In genomic region chr9:76562511-76562911, GRCh38 we compare ENCODE assay signal across 8 cellular contexts.
DNase-seq lines count a peak whose midpoint lies in the region; ATAC-seq and TF ChIP-seq lines count a peak whose summit lies in the region.

No MANE protein-coding gene starts in this region.

- no peak for TF ChIP-seq CTCF in GM12864 (IDR thresholded peaks at IDR 0.05; ENCODE audit: low read depth, low read length, missing control alignments)
- no peak for TF ChIP-seq CTCF in MM.1S (IDR thresholded peaks at IDR 0.05; ENCODE audit: low read length)

- no peaks in the 10 kb centered on the region for H3K27me3 ChIP-seq in MM.1S (replicated peaks; ENCODE audit: insufficient read depth, low read length)

- H3K9ac ChIP-seq in MM.1S (ENCODE audit: low read length), result no peak overlapping the region

- H3K4me1 ChIP-seq in MM.1S (ENCODE audit: low read length), result no peaks in the 10 kb centered on the region

- no peak overlapping the region for H2AFZ ChIP-seq in MM.1S (ENCODE audit: low read length)

- peak; percentile 38 for DNase-seq in GM12864 (ENCODE audit: low read depth)
- DNase-seq in MM.1S, result peak; percentile 40
- DNase-seq in fibroblast of peridontal ligament (ENCODE audit: extremely low read depth), result peak; percentile 81
- no peak for DNase-seq in GM19240 (ENCODE audit: insufficient read length, low spot score)
- DNase-seq in mesenteric fat pad (ENCODE audit: low spot score), result no peak
- no peak for DNase-seq in GDM1 (lab: John Stamatoyannopoulos, UW)
- no peak for DNase-seq in NCI-H2171 (lab: John Stamatoyannopoulos, UW)

- H3K4me3 ChIP-seq in GM12864 (ENCODE audit: low read depth, low read length), result no peak overlapping the region
- H3K4me3 ChIP-seq in MM.1S (ENCODE audit: low read length), result no peak overlapping the region

- peak overlapping the region; percentile 37 for H3K4me2 ChIP-seq in MM.1S (ENCODE audit: low read depth, low read length)

- H3K9me3 ChIP-seq in MM.1S (replicated peaks; ENCODE audit: insufficient read depth, low read length), result no peaks in the 10 kb centered on the region

- no peaks in the 10 kb centered on the region for H3K9me2 ChIP-seq in MM.1S (replicated peaks; ENCODE audit: insufficient read depth, low read length)

- no peaks in the 10 kb centered on the region for H3K36me3 ChIP-seq in MM.1S (replicated peaks; ENCODE audit: insufficient read depth, low read length)

- ATAC-seq in GM21619 (IDR thresholded peaks at IDR 0.05; ENCODE audit: unreplicated experiment), result peak; percentile 90

- H3K27ac ChIP-seq in MM.1S (ENCODE audit: low read length), result peak overlapping the region; percentile 46; the same call in 1 of the 2 replicates

- peaks cover 7% of the 10 kb centered on the region; the same call in 1 of the 2 replicates for H3F3A ChIP-seq in MM.1S (ENCODE audit: insufficient read depth, low read length)

- no peaks in the 10 kb centered on the region for H4K20me1 ChIP-seq in MM.1S (ENCODE audit: insufficient read depth, low read length)

- H3K79me2 ChIP-seq in MM.1S (ENCODE audit: low read length), result no peaks in the 10 kb centered on the region

Comparison
In these comparisons a context has a peak if more than half of its experiments do, and no peak if none do; other contexts are left out.
1. DNase-seq: peak in GM12864 (single experiment), MM.1S (single experiment) and fibroblast of peridontal ligament (single experiment); none in GM19240 (single experiment), mesenteric fat pad (single experiment), GDM1 (single experiment) and NCI-H2171 (single experiment).